In genomic region chr5:14713476-14714384, GRCh38 we compare ENCODE assay signal across 18 cellular contexts. TPM values are rescaled to one million over a fixed set of nuclear protein-coding genes. Genes with fewer than 3 reads are reported as not detected.
DNase-seq lines count a peak whose midpoint lies in the region; ATAC-seq, FAIRE-seq and TF ChIP-seq lines count a peak whose summit lies in the region.
"Had no signal": no experiment of that assay in that cellular context is flagged by ENCODE, and none has a peak within 500 bp of the region (broad histone marks: within the 10 kb centered on the region; RNA-seq: fewer than 3 reads in every experiment).

No MANE protein-coding gene starts in this region.

- no peak for TF ChIP-seq RAD21 in GM12878 (IDR thresholded peaks at IDR 0.05; ENCODE audit: insufficient read depth, low read depth, low read length)

- H3K79me2 ChIP-seq in GM12878 (ENCODE audit: control insufficient read depth, insufficient read depth, low read length), result no peaks in the 10 kb centered on the region

- H3K9ac ChIP-seq in GM12878 (ENCODE audit: control insufficient read depth, insufficient read depth, low read length), result no peak overlapping the region

- WGBS in GM12878 (ENCODE audit: insufficient coverage, insufficient replicate concordance, low lambda C conversion rate, missing lambda C conversion rate), result 94% methylated on average over 23 of the region's 23 CpGs

- peaks cover 62% of the 10 kb centered on the region for H3K36me3 Mint-ChIP-seq in activated CD4-positive, alpha-beta T cell treated with anti-CD3 and anti-CD28 coated beads for 36 hours (ENCODE audit: low read depth)
- peaks cover 4 to 89% (median 27%) of the 10 kb centered on the region in 3 donors for H3K36me3 Mint-ChIP-seq in naive thymus-derived CD8-positive, alpha-beta T cell

- H3K4me1 Mint-ChIP-seq in activated CD4-positive, alpha-beta T cell treated with anti-CD3 and anti-CD28 coated beads for 36 hours, result peaks cover 16% of the 10 kb centered on the region
- peaks cover 13 to 36% (median 21%) of the 10 kb centered on the region in 4 donors for H3K4me1 Mint-ChIP-seq in naive thymus-derived CD8-positive, alpha-beta T cell

- no peaks in the 10 kb centered on the region for H3K9me3 ChIP-seq in GM12878 (replicated peaks; ENCODE audit: control insufficient read depth, insufficient read depth, low read length)
- H3K9me3 ChIP-seq: A549, MG63 had no signal

- 0 out of 2 replicates have a peak, but pooled peaks have one; percentile 16 for TF ChIP-seq POLR2A in GM12878 (IDR thresholded peaks at IDR 0.05; ENCODE audit: low read depth, low read length)

- H3K9me3 Mint-ChIP-seq in activated CD4-positive, alpha-beta T cell treated with anti-CD3 and anti-CD28 coated beads for 36 hours (ENCODE audit: low read depth), result no peaks in the 10 kb centered on the region
- H3K9me3 Mint-ChIP-seq in naive thymus-derived CD8-positive, alpha-beta T cell, result no peaks in the 10 kb centered on the region

- no peak for DNase-seq in activated CD4-positive, alpha-beta T cell treated with anti-CD3 and anti-CD28 coated beads for 36 hours
- DNase-seq in activated CD4-positive, alpha-beta T cell treated with anti-CD3 and anti-CD28 coated beads for 48 hours, result no peak
- no peak for DNase-seq in HTR-8/SVneo (ENCODE audit: insufficient read length, low spot score)
- DNase-seq in GM12878 (ENCODE audit: low read depth, low spot score), result no peak
- DNase-seq in naive thymus-derived CD8-positive, alpha-beta T cell, result no peak
- no peak for DNase-seq in AG20443 (ENCODE audit: low spot score)
- no peak for DNase-seq in stimulated activated naive CD4-positive, alpha-beta T cell treated with Interleukin-2 at 50 U/mL for 16 hours (lab: John Stamatoyannopoulos, UW)
- DNase-seq in activated gamma-delta T cell (lab: John Stamatoyannopoulos, UW), result no peak
- DNase-seq: activated naive CD4-positive, alpha-beta T cell treated with Interleukin-2 at 50 U/mL for 16 hours; central memory CD4-positive, alpha-beta T cell; glutamatergic neuron; islet precursor cell; MG63; NCI-H748 treated with DMSO at 0.1 percent for 48 hours; stimulated activated CD4-positive, alpha-beta T cell treated with anti-CD3 and anti-CD28 coated beads, Interleukin-2, amount 100 ng/mL, for 24 hours had no signal

- TF ChIP-seq CTCF in GM12878 (IDR thresholded peaks at IDR 0.05 in 2 of 3, conservative IDR thresholded peaks at IDR 0.05 in 1 of 3; ENCODE audit: control insufficient read depth in 2 of 3, extremely low read depth in 1 of 3, insufficient read depth in 1 of 3, low read depth in 3 of 3, low read length in 3 of 3), result no peak

- FAIRE-seq in HTR-8/SVneo (lab: Jason Lieb, UNC) (peak; percentile 64), GM12878 (lab: Jason Lieb, UNC) (no peak)
- FAIRE-seq: A549, RCC 7860 had no signal

- peak overlapping the region; percentile 40 for H3K27ac Mint-ChIP-seq in activated CD4-positive, alpha-beta T cell treated with anti-CD3 and anti-CD28 coated beads for 36 hours
- peak overlapping the region; percentile 47 to 90 (median 76) for H3K27ac Mint-ChIP-seq in naive thymus-derived CD8-positive, alpha-beta T cell

- SMC1A ChIA-PET in GM12878 (lab: Charles Lee; ENCODE audit: uncharacterized antibody, unreplicated experiment), result interaction anchor here (1.0 kb wide), 1 partner anchor 11 kb away, joined by 3 read pairs; no protein-coding TSS in a partner anchor

- no peak overlapping the region for H3K4me3 ChIP-seq in GM12878
- H3K4me3 ChIP-seq: A549, MG63 had no signal

- H2AFZ ChIP-seq in GM12878 (ENCODE audit: control insufficient read depth, low read depth, low read length), result no peak overlapping the region

- RAD21 ChIA-PET in GM12878 (lab: Charles Lee; ENCODE audit: unreplicated experiment), result no interaction called here

- H3K27ac ChIP-seq in GM12878 (ENCODE audit: control insufficient read depth, insufficient read depth), result no peak overlapping the region
- H3K27ac ChIP-seq: A549, epithelial cell of prostate had no signal

- BruUV-seq in GM12878 (replicated peaks; lab: Mats Ljungman, UMichigan), result no TSS peak

- no peaks in the 10 kb centered on the region for H3K4me1 ChIP-seq in GM12878 (ENCODE audit: control insufficient read depth, insufficient read depth, low read length)
- H3K4me1 ChIP-seq: A549 had no signal

- in situ Hi-C loops in GM12878 (cut with MboI), result loop anchor here (25.0 kb wide), 1 partner anchor 1749 kb away; the partner anchor contains the start of gene ZNF622

- H3K36me3 ChIP-seq in GM12878 (ENCODE audit: control insufficient read depth in 2 of 2, insufficient read depth in 2 of 2, low read length in 1 of 2), result peaks cover 8 to 25% of the 10 kb centered on the region in 2 experiments; a peak in 3 of 4 replicates

- H3K27me3 Mint-ChIP-seq in activated CD4-positive, alpha-beta T cell treated with anti-CD3 and anti-CD28 coated beads for 36 hours, result no peaks in the 10 kb centered on the region
- no peaks in the 10 kb centered on the region for H3K27me3 Mint-ChIP-seq in naive thymus-derived CD8-positive, alpha-beta T cell

- H3K27me3 ChIP-seq in GM12878 (replicated peaks in 1 of 2; ENCODE audit: control insufficient read depth in 2 of 2, insufficient read depth in 2 of 2, low read length in 1 of 2), result no peaks in the 10 kb centered on the region
- H3K27me3 ChIP-seq: MG63 had no signal

- TF ChIP-seq EP300 in GM12878 (IDR thresholded peaks at IDR 0.05; ENCODE audit: borderline replicate concordance in 1 of 2, control insufficient read depth in 1 of 2, low read depth in 2 of 2, low read length in 2 of 2), result no peak

- no peaks in the 10 kb centered on the region for H4K20me1 ChIP-seq in GM12878 (ENCODE audit: control insufficient read depth, insufficient read depth)

- CTCF ChIA-PET in activated CD4-positive, alpha-beta T cell treated with anti-CD3 and anti-CD28 coated beads for 36 hours (lab: Charles Lee), result interaction anchor here (0.5 kb wide), 1 partner anchor 291 kb away, joined by 3 read pairs; no protein-coding TSS in a partner anchor
- CTCF ChIA-PET in GM12878 (lab: Yijun Ruan, JAX), result interaction anchor here (0.8 kb wide), 1 partner anchor 362 kb away, joined by 3 read pairs; no protein-coding TSS in a partner anchor

- intact Hi-C loops in activated CD4-positive, alpha-beta T cell treated with anti-CD3 and anti-CD28 coated beads for 36 hours (cut with DNase I, micrococcal nuclease), result no loop called here
- intact Hi-C loops in GM12878 (cut with micrococcal nuclease; ENCODE audit: unreplicated experiment), result no loop called here

- no peak overlapping the region for H3K4me3 Mint-ChIP-seq in activated CD4-positive, alpha-beta T cell treated with anti-CD3 and anti-CD28 coated beads for 36 hours
- H3K4me3 Mint-ChIP-seq in naive thymus-derived CD8-positive, alpha-beta T cell, result no peak overlapping the region

- ATAC-seq in activated CD4-positive, alpha-beta T cell treated with anti-CD3 and anti-CD28 coated beads for 36 hours, result no peak
- no peak for ATAC-seq in GM12878
- ATAC-seq in naive thymus-derived CD8-positive, alpha-beta T cell, result no peak

- POLR2A ChIA-PET in activated CD4-positive, alpha-beta T cell treated with anti-CD3 and anti-CD28 coated beads for 36 hours (lab: Charles Lee), result interaction anchor here (0.7 kb wide), 1 partner anchor 682 kb away, joined by 3 read pairs; no protein-coding TSS in a partner anchor
- POLR2A ChIA-PET in GM12878 (lab: Charles Lee), result no interaction called here
- POLR2A ChIA-PET in naive thymus-derived CD8-positive, alpha-beta T cell (lab: Charles Lee), result interaction anchor here (1.5 kb wide), 1 partner anchor 11 kb away, joined by 3 read pairs; no protein-coding TSS in a partner anchor

- no peak overlapping the region for H3K4me2 ChIP-seq in GM12878 (ENCODE audit: control insufficient read depth, insufficient read depth)
- H3K4me2 ChIP-seq: A549 had no signal

TF ChIP-seq in GM12878, 131 proteins besides CTCF, POLR2A, EP300 and RAD21:
- 0 out of 2 replicates have a peak, but pooled peaks have one; percentile 35 for TF ChIP-seq POLR2AphosphoS2 (IDR thresholded peaks at IDR 0.05; ENCODE audit: low read depth, low read length)
- TF ChIP-seq TCF3 (IDR thresholded peaks at IDR 0.05; ENCODE audit: borderline replicate concordance, insufficient read depth, low read depth, low read length), result no peak

RNA-seq across cellular contexts. Expression of gene OTULIN, which starts 49.2 kb away (rescaled TPM):
- total RNA-seq in activated CD4-positive, alpha-beta T cell treated with anti-CD3 and anti-CD28 coated beads for 36 hours, result 10 to 100 TPM; 48.0 to 48.2 TPM
- 143 and 160 TPM in 2 replicates for total RNA-seq in GM12878 (2013; cell fraction: nucleolus; rRNA removed)
- total RNA-seq in GM12878 (2014; rRNA removed), result 44.0 and 44.1 TPM in 2 replicates
- total RNA-seq in GM12878 (2014; rRNA removed; fragmentation: Illumina TruSeq; extraction: Trizol), result 31.6 and 35.0 TPM in 2 replicates
- 70.5 and 72.0 TPM in 2 replicates for total RNA-seq in GM12878 (2021)
- 7.2 TPM for polyA plus RNA-seq in GM12878 (2011; ENCODE audit: low read depth)
- polyA plus RNA-seq in GM12878 (2011; rRNA removed), result 34.1 and 44.0 TPM in 2 replicates
- polyA plus RNA-seq in GM12878 (2011; cell fraction: cytosol; rRNA removed), result 19.9 and 20.5 TPM in 2 replicates
- 32.5 and 35.2 TPM in 2 replicates for polyA plus RNA-seq in GM12878 (2011; cell fraction: nucleus; rRNA removed)
- 12.6 and 16.9 TPM in 2 replicates for polyA plus RNA-seq in GM12878 (2012)
- polyA plus RNA-seq in GM12878 (2014; fragmentation: Illumina TruSeq; extraction: Trizol), result 22.2 and 22.6 TPM in 2 replicates
- 1 to 10 TPM; 6.6 to 9.9 TPM for polyA plus RNA-seq in GM12878 (2014; fragmentation: Nextera tagmentation; extraction: Ambion mirVana)
- 25.8 and 41.0 TPM in 2 replicates for polyA plus RNA-seq in GM12878 (2014; rRNA removed)
- 10 to 100 TPM in 1 of 2 experiments, 1 to 10 TPM in 1; 7.2 to 40.8 TPM for polyA plus RNA-seq in GM12878 (2016; fragmentation: Nextera tagmentation; extraction: Ambion mirVana)
- polyA minus RNA-seq in GM12878 (2011; rRNA and poly(A)+ RNA removed), result 32.6 and 45.4 TPM in 2 replicates
- polyA minus RNA-seq in GM12878 (2011; cell fraction: cytosol; rRNA and poly(A)+ RNA removed), result 13.3 and 16.3 TPM in 2 replicates
- polyA minus RNA-seq in GM12878 (2011; cell fraction: nucleus; rRNA and poly(A)+ RNA removed), result 50.4 and 91.6 TPM in 2 replicates
- 10 to 100 TPM; 68.1 to 77.0 TPM for total RNA-seq in naive thymus-derived CD8-positive, alpha-beta T cell
- polyA plus RNA-seq in naive thymus-derived CD8-positive, alpha-beta T cell, result 10 to 100 TPM; 15.7 to 22.7 (median 17.2) TPM
